ENCODE assay signal across 14 cellular contexts in genomic region chr5:137696481-137696880, GRCh38. TPM values are rescaled to one million over a fixed set of nuclear protein-coding genes. Genes with fewer than 3 reads are reported as not detected.
DNase-seq lines count a peak whose midpoint lies in the region; ATAC-seq and TF ChIP-seq lines count a peak whose summit lies in the region.
"Had no signal": no experiment of that assay in that cellular context is flagged by ENCODE, and none has a peak within 500 bp of the region (broad histone marks: within the 10 kb centered on the region; RNA-seq: fewer than 3 reads in every experiment).

No MANE protein-coding gene starts in this region.

- no peaks in the 10 kb centered on the region for H3K27me3 Mint-ChIP-seq in activated T-helper 1 cell treated with anti-CD3 and anti-CD28 coated beads, Interleukin-12 subunit alpha, Interleukin-12 subunit beta, Interleukin-2, Interleukin-4 antibody, amounts not matched to agents 30 ng/mL and 10 ng/mL and 1 ng/mL, durations not matched to agents 14 hours and 24 hours and 36 hours (ENCODE audit: insufficient read depth)
- H3K27me3 Mint-ChIP-seq in activated T-helper 2 cell treated with anti-CD3 and anti-CD28 coated beads, Interferon-gamma antibody, Interleukin-2, Interleukin-4, amounts not matched to agents 10 μg/mL and 5 μg/mL and 100 μg/mL, durations not matched to agents 14 hours and 24 hours and 36 hours (ENCODE audit: low read depth) = no peaks in the 10 kb centered on the region
- H3K27me3 Mint-ChIP-seq in GM23338 (ENCODE audit: insufficient read depth, low read depth, poor library complexity) = peaks cover 3% of the 10 kb centered on the region

- intact Hi-C loops in activated T-helper 1 cell treated with anti-CD3 and anti-CD28 coated beads, Interleukin-12 subunit alpha, Interleukin-12 subunit beta, Interleukin-2, Interleukin-4 antibody, amounts not matched to agents 30 ng/mL and 10 ng/mL and 1 ng/mL, durations not matched to agents 14 hours and 24 hours and 36 hours (cut with micrococcal nuclease) = loop anchor here (1.0 kb wide), 1 partner anchor 41 kb away; no protein-coding TSS in a partner anchor
- intact Hi-C loops in activated T-helper 2 cell treated with anti-CD3 and anti-CD28 coated beads, Interferon-gamma antibody, Interleukin-2, Interleukin-4, amounts not matched to agents 10 μg/mL and 5 μg/mL and 100 μg/mL, durations not matched to agents 14 hours and 24 hours and 36 hours (cut with micrococcal nuclease) = loop anchor here (1.0 to 2.0 kb wide), 2 partner anchors 30 to 40 kb away; partner anchors contain the start of gene KLHL3

- peak; percentile 95 for ATAC-seq in stimulated activated naive CD8-positive, alpha-beta T cell treated with anti-CD3 and anti-CD28 coated beads, Interleukin-15, Interleukin-2, amounts not matched to agents 100 U/mL and 50 U/mL, for 24 hours
- ATAC-seq in GM23338 (no peak), HG03139 (IDR thresholded peaks at IDR 0.05; ENCODE audit: unreplicated experiment) (no peak), HG02885 (IDR thresholded peaks at IDR 0.05; ENCODE audit: poor library complexity, unreplicated experiment) (no peak)
- ATAC-seq: pancreas had no signal

- H2AFZ ChIP-seq in GM23338 = no peak overlapping the region

- DNase-seq in activated T-helper 1 cell treated with Interleukin-2 at 50 U/mL for 16 hours (ENCODE audit: low read depth) = peak; percentile 4
- no peak for DNase-seq in activated T-helper 1 cell treated with anti-CD3 and anti-CD28 coated beads, Interleukin-12 subunit alpha, Interleukin-12 subunit beta, Interleukin-2, Interleukin-4 antibody, amounts not matched to agents 30 ng/mL and 10 ng/mL and 1 ng/mL, durations not matched to agents 14 hours and 24 hours and 36 hours (ENCODE audit: low spot score)
- DNase-seq in activated T-helper 2 cell treated with anti-CD3 and anti-CD28 coated beads, Interferon-gamma antibody, Interleukin-2, Interleukin-4, amounts not matched to agents 10 μg/mL and 5 μg/mL and 100 μg/mL, durations not matched to agents 14 hours and 24 hours and 36 hours (ENCODE audit: low spot score) = no peak
- DNase-seq in kidney glomerular epithelial cell (lab: John Stamatoyannopoulos, UW) = peak; percentile 8
- peak; percentile 20 for DNase-seq in stimulated activated naive CD8-positive, alpha-beta T cell treated with anti-CD3 and anti-CD28 coated beads, Interleukin-15, Interleukin-2, amounts not matched to agents 100 U/mL and 50 U/mL, for 24 hours
- no peak for DNase-seq in GM23338 (ENCODE audit: low spot score)
- DNase-seq: ACHN; HFFc6; NCI-H1105 treated with DMSO at 0.1 percent for 48 hours; NK-92 treated with Interleukin-12 subunit alpha and Interleukin-12 subunit beta, amount 100 ng/mL, for 24 hours; pancreas had no signal

- H3K4me3 ChIP-seq in GM23338 = no peak overlapping the region
- H3K4me3 ChIP-seq: ascending aorta, pancreas had no signal

- H3K27ac ChIP-seq in GM23338 (ENCODE audit: low read depth) = no peak overlapping the region
- H3K27ac ChIP-seq: ascending aorta, pancreas had no signal

- H3K36me3 ChIP-seq in GM23338 (ENCODE audit: insufficient read depth) = peaks cover 4% of the 10 kb centered on the region; the same call in 1 of the 2 replicates
- H3K36me3 ChIP-seq: pancreas had no signal

- no peaks in the 10 kb centered on the region for H3K79me2 ChIP-seq in GM23338 (replicated peaks; ENCODE audit: insufficient read depth)

- no peaks in the 10 kb centered on the region for H3K27me3 ChIP-seq in GM23338 (ENCODE audit: insufficient read depth)
- H3K27me3 ChIP-seq: ascending aorta, pancreas had no signal

- H3F3A ChIP-seq in GM23338 (replicated peaks; ENCODE audit: low read depth) = no peaks in the 10 kb centered on the region

- H3K27ac Mint-ChIP-seq in activated T-helper 1 cell treated with anti-CD3 and anti-CD28 coated beads, Interleukin-12 subunit alpha, Interleukin-12 subunit beta, Interleukin-2, Interleukin-4 antibody, amounts not matched to agents 30 ng/mL and 10 ng/mL and 1 ng/mL, durations not matched to agents 14 hours and 24 hours and 36 hours = no peak overlapping the region
- peak overlapping the region; percentile 23 for H3K27ac Mint-ChIP-seq in activated T-helper 2 cell treated with anti-CD3 and anti-CD28 coated beads, Interferon-gamma antibody, Interleukin-2, Interleukin-4, amounts not matched to agents 10 μg/mL and 5 μg/mL and 100 μg/mL, durations not matched to agents 14 hours and 24 hours and 36 hours
- H3K27ac Mint-ChIP-seq in GM23338 = no peak overlapping the region
- H3K27ac Mint-ChIP-seq: HFFc6 had no signal

- H3K4me3 Mint-ChIP-seq in activated T-helper 1 cell treated with anti-CD3 and anti-CD28 coated beads, Interleukin-12 subunit alpha, Interleukin-12 subunit beta, Interleukin-2, Interleukin-4 antibody, amounts not matched to agents 30 ng/mL and 10 ng/mL and 1 ng/mL, durations not matched to agents 14 hours and 24 hours and 36 hours = no peak overlapping the region
- no peak overlapping the region for H3K4me3 Mint-ChIP-seq in activated T-helper 2 cell treated with anti-CD3 and anti-CD28 coated beads, Interferon-gamma antibody, Interleukin-2, Interleukin-4, amounts not matched to agents 10 μg/mL and 5 μg/mL and 100 μg/mL, durations not matched to agents 14 hours and 24 hours and 36 hours (ENCODE audit: low read depth)
- H3K4me3 Mint-ChIP-seq in GM23338 = no peak overlapping the region
- H3K4me3 Mint-ChIP-seq: HFFc6 had no signal

- TF ChIP-seq CTCF in GM23338 (conservative IDR thresholded peaks at IDR 0.05; ENCODE audit: low read depth in 2 of 2) = no peak

- no peaks in the 10 kb centered on the region for H3K9me3 Mint-ChIP-seq in activated T-helper 1 cell treated with anti-CD3 and anti-CD28 coated beads, Interleukin-12 subunit alpha, Interleukin-12 subunit beta, Interleukin-2, Interleukin-4 antibody, amounts not matched to agents 30 ng/mL and 10 ng/mL and 1 ng/mL, durations not matched to agents 14 hours and 24 hours and 36 hours
- H3K9me3 Mint-ChIP-seq in activated T-helper 2 cell treated with anti-CD3 and anti-CD28 coated beads, Interferon-gamma antibody, Interleukin-2, Interleukin-4, amounts not matched to agents 10 μg/mL and 5 μg/mL and 100 μg/mL, durations not matched to agents 14 hours and 24 hours and 36 hours = no peaks in the 10 kb centered on the region
- H3K9me3 Mint-ChIP-seq in GM23338 = no peaks in the 10 kb centered on the region
- H3K9me3 Mint-ChIP-seq: HFFc6 had no signal

- no peaks in the 10 kb centered on the region for H3K4me1 ChIP-seq in GM23338 (ENCODE audit: insufficient read depth)

- H4K20me1 ChIP-seq in GM23338 (replicated peaks; ENCODE audit: insufficient read depth) = no peaks in the 10 kb centered on the region

- H3K36me3 Mint-ChIP-seq in activated T-helper 1 cell treated with anti-CD3 and anti-CD28 coated beads, Interleukin-12 subunit alpha, Interleukin-12 subunit beta, Interleukin-2, Interleukin-4 antibody, amounts not matched to agents 30 ng/mL and 10 ng/mL and 1 ng/mL, durations not matched to agents 14 hours and 24 hours and 36 hours (ENCODE audit: low read depth) = peaks cover 7% of the 10 kb centered on the region
- peaks cover 10% of the 10 kb centered on the region for H3K36me3 Mint-ChIP-seq in activated T-helper 2 cell treated with anti-CD3 and anti-CD28 coated beads, Interferon-gamma antibody, Interleukin-2, Interleukin-4, amounts not matched to agents 10 μg/mL and 5 μg/mL and 100 μg/mL, durations not matched to agents 14 hours and 24 hours and 36 hours (ENCODE audit: low read depth)
- H3K36me3 Mint-ChIP-seq in GM23338 (ENCODE audit: low read depth) = peaks cover 18% of the 10 kb centered on the region

- no peak overlapping the region for H3K4me2 ChIP-seq in GM23338

- no peaks in the 10 kb centered on the region for H3K9me2 ChIP-seq in GM23338 (ENCODE audit: insufficient read depth)

- H3K4me1 Mint-ChIP-seq in activated T-helper 1 cell treated with anti-CD3 and anti-CD28 coated beads, Interleukin-12 subunit alpha, Interleukin-12 subunit beta, Interleukin-2, Interleukin-4 antibody, amounts not matched to agents 30 ng/mL and 10 ng/mL and 1 ng/mL, durations not matched to agents 14 hours and 24 hours and 36 hours (ENCODE audit: low read depth) = peaks cover 29% of the 10 kb centered on the region
- H3K4me1 Mint-ChIP-seq in activated T-helper 2 cell treated with anti-CD3 and anti-CD28 coated beads, Interferon-gamma antibody, Interleukin-2, Interleukin-4, amounts not matched to agents 10 μg/mL and 5 μg/mL and 100 μg/mL, durations not matched to agents 14 hours and 24 hours and 36 hours (ENCODE audit: low read depth) = peaks cover 21% of the 10 kb centered on the region
- peaks cover 15% of the 10 kb centered on the region for H3K4me1 Mint-ChIP-seq in GM23338

RNA-seq across cellular contexts. Expression of gene KLHL3, which starts 39.4 kb away (rescaled TPM):
- total RNA-seq in activated T-helper 1 cell treated with anti-CD3 and anti-CD28 coated beads, Interleukin-12 subunit alpha, Interleukin-12 subunit beta, Interleukin-2, Interleukin-4 antibody, amounts not matched to agents 30 ng/mL and 10 ng/mL and 1 ng/mL, durations not matched to agents 14 hours and 24 hours and 36 hours = 1.2 and 2.2 TPM in 2 replicates
- total RNA-seq in activated T-helper 2 cell treated with anti-CD3 and anti-CD28 coated beads, Interferon-gamma antibody, Interleukin-2, Interleukin-4, amounts not matched to agents 10 μg/mL and 5 μg/mL and 100 μg/mL, durations not matched to agents 14 hours and 24 hours and 36 hours = 1.7 and 2.3 TPM in 2 replicates
- 10.8 and 11.7 TPM in 2 replicates for total RNA-seq in GM23338 (2014; rRNA removed; shearing (Covaris generic))
- 3.1 and 4.9 TPM in 2 replicates for polyA plus RNA-seq in GM23338 (2016; fragmentation: Nextera tagmentation; extraction: Ambion mirVana)

RNA-seq across cellular contexts. Expression of gene HNRNPA0, which starts 57.7 kb away (rescaled TPM):
- 37.5 and 37.8 TPM in 2 replicates for total RNA-seq in activated T-helper 1 cell treated with anti-CD3 and anti-CD28 coated beads, Interleukin-12 subunit alpha, Interleukin-12 subunit beta, Interleukin-2, Interleukin-4 antibody, amounts not matched to agents 30 ng/mL and 10 ng/mL and 1 ng/mL, durations not matched to agents 14 hours and 24 hours and 36 hours
- 37.2 and 37.5 TPM in 2 replicates for total RNA-seq in activated T-helper 2 cell treated with anti-CD3 and anti-CD28 coated beads, Interferon-gamma antibody, Interleukin-2, Interleukin-4, amounts not matched to agents 10 μg/mL and 5 μg/mL and 100 μg/mL, durations not matched to agents 14 hours and 24 hours and 36 hours
- total RNA-seq in GM23338 (2014; rRNA removed; shearing (Covaris generic)) = 33.0 and 39.9 TPM in 2 replicates
- 15.1 and 15.9 TPM in 2 replicates for polyA plus RNA-seq in GM23338 (2016; fragmentation: Nextera tagmentation; extraction: Ambion mirVana)

Comparison
In these comparisons a context has a peak if more than half of its experiments do, and no peak if none do; other contexts are left out.
1. DNase-seq: peak in activated T-helper 1 cell treated with Interleukin-2 at 50 U/mL for 16 hours (single experiment), kidney glomerular epithelial cell (single experiment) and stimulated activated naive CD8-positive, alpha-beta T cell treated with anti-CD3 and anti-CD28 coated beads, Interleukin-15, Interleukin-2, amounts not matched to agents 100 U/mL and 50 U/mL, for 24 hours (single experiment); none in activated T-helper 1 cell treated with anti-CD3 and anti-CD28 coated beads, Interleukin-12 subunit alpha, Interleukin-12 subunit beta, Interleukin-2, Interleukin-4 antibody, amounts not matched to agents 30 ng/mL and 10 ng/mL and 1 ng/mL, durations not matched to agents 14 hours and 24 hours and 36 hours (single experiment), activated T-helper 2 cell treated with anti-CD3 and anti-CD28 coated beads, Interferon-gamma antibody, Interleukin-2, Interleukin-4, amounts not matched to agents 10 μg/mL and 5 μg/mL and 100 μg/mL, durations not matched to agents 14 hours and 24 hours and 36 hours (single experiment) and GM23338 (single experiment).